ENCODE assay signal across 1 cellular context in genomic region chr2:73783402-73783801, GRCh38.
TF ChIP-seq lines count a peak whose summit lies in the region.

No MANE protein-coding gene starts in this region.

TF ChIP-seq in WTC11, 78 proteins besides CTCF, POLR2A, EP300 and RAD21:
- 0 out of 2 replicates have a peak, but pooled peaks have one; percentile 33 for TF ChIP-seq GABPB1 (CRISPR knock-in tag; IDR thresholded peaks at IDR 0.05)
TF ChIP-seq in WTC11: peak in this region for 1; not testable (repeated sequence) for 77.
